8 cellular contexts compared by ENCODE assay signal in genomic region chr11:27183672-27184457, GRCh38.
DNase-seq lines count a peak whose midpoint lies in the region; ATAC-seq, FAIRE-seq and TF ChIP-seq lines count a peak whose summit lies in the region.

No MANE protein-coding gene starts in this region.

- no peak overlapping the region for H3K4me2 ChIP-seq in HepG2 (ENCODE audit: low read depth, low read length)

- H3K4me3 ChIP-seq in AG10803 (ENCODE audit: low read length) (no peak overlapping the region), RWPE2 (ENCODE audit: severe bottlenecking) (no peak overlapping the region), HepG2 (replicated peaks in 1 of 3; ENCODE audit: insufficient read depth in 1 of 3, low read depth in 2 of 3, low read length in 3 of 3) (no peak overlapping the region)

- TF ChIP-seq CTCF in AG10803 (conservative IDR thresholded peaks at IDR 0.05; ENCODE audit: low read length) (peak; percentile 78), LNCAP (IDR thresholded peaks at IDR 0.05) (peak; percentile 75), RWPE2 (IDR thresholded peaks at IDR 0.05; ENCODE audit: poor library complexity, severe bottlenecking) (peak; percentile 90), HepG2 (CRISPR knock-in tag; IDR thresholded peaks at IDR 0.05) (peak; percentile 76)

- no peaks in the 10 kb centered on the region for H3K27me3 ChIP-seq in RWPE2 (ENCODE audit: insufficient read depth, poor library complexity, severe bottlenecking)
- H3K27me3 ChIP-seq in HepG2 (ENCODE audit: control insufficient read depth in 1 of 2, insufficient read depth in 2 of 2, low read length in 2 of 2): no peaks in the 10 kb centered on the region

- DNase-seq in AG10803 (ENCODE audit: low read depth) (peak; percentile 80), GM12892 (ENCODE audit: insufficient read length) (no peak), RWPE2 (ENCODE audit: low spot score) (no peak), cerebellar nuclear complex (lab: John Stamatoyannopoulos, UW) (peak; percentile 8 to 32), HepG2 (ENCODE audit: low spot score) (peak; percentile 63), islet precursor cell (no peak)
- DNase-seq in stimulated activated naive CD8-positive, alpha-beta T cell treated with anti-CD3 and anti-CD28 coated beads, Interleukin-15, Interleukin-2, amounts not matched to agents 100 U/mL and 50 U/mL, for 24 hours: peak; percentile 29

- in situ Hi-C loops in HepG2 (cut with HindIII; ENCODE audit: extremely low pct_ligation_motif_present, low pct_unique_long_range_greater_than_20kb): loop anchor here (5.0 to 10.0 kb wide), 3 partner anchors 121 to 313 kb away; partner anchors contain the start of gene CCDC34

- no peaks in the 10 kb centered on the region for H3K4me1 ChIP-seq in RWPE2 (ENCODE audit: insufficient read depth, poor library complexity, severe bottlenecking)
- peaks cover 43% of the 10 kb centered on the region for H3K4me1 ChIP-seq in HepG2 (ENCODE audit: insufficient read depth, low read length)

- no peak for TF ChIP-seq EP300 in HepG2 (IDR thresholded peaks at IDR 0.05; ENCODE audit: low read depth in 2 of 2, low read length in 2 of 2)
- no peak for TF ChIP-seq EP300 in HepG2 (CRISPR knock-in tag; IDR thresholded peaks at IDR 0.05; ENCODE audit: borderline replicate concordance)

- FAIRE-seq in GM12892 (lab: Jason Lieb, UNC): peak; percentile 50
- FAIRE-seq in HepG2 (lab: Jason Lieb, UNC): peak; percentile 72

- H3K79me2 ChIP-seq in HepG2 (ENCODE audit: insufficient read depth, low read length): no peaks in the 10 kb centered on the region

- intact Hi-C loops in HepG2 (cut with micrococcal nuclease; ENCODE audit: unreplicated experiment): loop anchor here (1.0 to 5.0 kb wide), 6 partner anchors 112 to 313 kb away; partner anchors contain the start of gene CCDC34

- H3K9ac ChIP-seq in HepG2 (ENCODE audit: insufficient read depth, low read depth, low read length): no peak overlapping the region

- no peaks in the 10 kb centered on the region for H4K20me1 ChIP-seq in HepG2 (ENCODE audit: insufficient read depth, low read length)

- 19% methylated on average over 6 of the region's 6 CpGs for WGBS in HepG2 (ENCODE audit: low lambda C conversion rate)

- peak; percentile 77 for TF ChIP-seq RAD21 in HepG2 (CRISPR knock-in tag; IDR thresholded peaks at IDR 0.05)

- POLR2A ChIA-PET in HepG2 (lab: Yijun Ruan, JAX): interaction anchor here (1.0 kb wide), 1 partner anchor 289 kb away, joined by 4 read pairs; the partner anchor contains the start of gene LGR4

- no peaks in the 10 kb centered on the region for H3K36me3 ChIP-seq in RWPE2 (ENCODE audit: low read depth)
- H3K36me3 ChIP-seq in HepG2 (replicated peaks in 1 of 2; ENCODE audit: control insufficient read depth in 1 of 2, insufficient read depth in 2 of 2, low read length in 2 of 2): no peaks in the 10 kb centered on the region

- TF ChIP-seq POLR2A in GM12892 (IDR thresholded peaks at IDR 0.05; ENCODE audit: low read depth, low read length) (no peak), HepG2 (IDR thresholded peaks at IDR 0.05; ENCODE audit: insufficient read depth in 1 of 2, low read depth in 2 of 2, low read length in 2 of 2) (no peak)

- H3K27ac ChIP-seq in RWPE2 (ENCODE audit: poor library complexity, severe bottlenecking) (no peak overlapping the region), HepG2 (ENCODE audit: extremely low read length, insufficient read depth, low read length) (no peak overlapping the region)

- BruUV-seq in HepG2 (replicated peaks; lab: Mats Ljungman, UMichigan): no TSS peak

- no peak overlapping the region for H2AFZ ChIP-seq in HepG2 (ENCODE audit: low read length)

- ATAC-seq in RWPE2 (ENCODE audit: low read depth) (0 out of 3 replicates have a peak, but pooled peaks have one; percentile 29), HepG2 (peak; percentile 18; the same call in 1 of the 3 replicates)
- no peak for ATAC-seq in stimulated activated naive CD8-positive, alpha-beta T cell treated with anti-CD3 and anti-CD28 coated beads, Interleukin-15, Interleukin-2, amounts not matched to agents 100 U/mL and 50 U/mL, for 24 hours

- H3K9me3 ChIP-seq in RWPE2 (ENCODE audit: severe bottlenecking) (no peaks in the 10 kb centered on the region), HepG2 (ENCODE audit: low read length) (no peaks in the 10 kb centered on the region)

- CTCF ChIA-PET in HepG2 (lab: Yijun Ruan, JAX; ENCODE audit: low intra/inter-chr PET ratio, low total read pairs): interaction anchor here (1.2 to 2.3 kb wide), 5 partner anchors 28 to 315 kb away, joined by 4 to 35 read pairs (median 5); no protein-coding TSS in a partner anchor

TF ChIP-seq in HepG2, 621 proteins besides CTCF, POLR2A, EP300 and RAD21 (continues in another document):
- TF ChIP-seq SMAD9 (CRISPR knock-in tag; IDR thresholded peaks at IDR 0.05) (no peak), MYPOP (CRISPR knock-in tag; IDR thresholded peaks at IDR 0.05) (no peak), STAG1 (CRISPR knock-in tag; IDR thresholded peaks at IDR 0.05) (peak; percentile 95), RCOR2 (CRISPR knock-in tag; IDR thresholded peaks at IDR 0.05) (no peak), ZSCAN12 (CRISPR knock-in tag; IDR thresholded peaks at IDR 0.05) (no peak), ZNF574 (CRISPR knock-in tag; IDR thresholded peaks at IDR 0.05) (no peak), ZNF782 (CRISPR knock-in tag; IDR thresholded peaks at IDR 0.05; ENCODE audit: borderline replicate concordance) (no peak), SMC3 (IDR thresholded peaks at IDR 0.05; ENCODE audit: low read length) (peak; percentile 88), MIXL1 (CRISPR knock-in tag; IDR thresholded peaks at IDR 0.05) (peak; percentile 72), ATAD3A (CRISPR knock-in tag; IDR thresholded peaks at IDR 0.05) (no peak), DPF2 (CRISPR knock-in tag; IDR thresholded peaks at IDR 0.05; ENCODE audit: borderline replicate concordance, low read depth) (no peak), RELA (CRISPR knock-in tag; IDR thresholded peaks at IDR 0.05) (no peak), ZEB1 (IDR thresholded peaks at IDR 0.05; ENCODE audit: insufficient replicate concordance, low read depth) (no peak), ZSCAN20 (CRISPR knock-in tag; IDR thresholded peaks at IDR 0.05; ENCODE audit: borderline replicate concordance) (no peak), BCL6 (CRISPR knock-in tag; IDR thresholded peaks at IDR 0.05) (0 out of 2 replicates have a peak, but pooled peaks have one; percentile 11), MLX (CRISPR knock-in tag; IDR thresholded peaks at IDR 0.05) (no peak)

Comparison
In these comparisons a context has a peak if more than half of its experiments do, and no peak if none do; other contexts are left out.
1. DNase-seq: peak in AG10803 (single experiment), cerebellar nuclear complex (2 of 2), HepG2 (single experiment) and stimulated activated naive CD8-positive, alpha-beta T cell treated with anti-CD3 and anti-CD28 coated beads, Interleukin-15, Interleukin-2, amounts not matched to agents 100 U/mL and 50 U/mL, for 24 hours (single experiment); none in GM12892 (single experiment), RWPE2 (single experiment) and islet precursor cell (single experiment).
2. Peak in every context shown above with its lines, with median percentiles within 50 percentile points of each other: CTCF ChIP-seq.